ENCODE assay signal across 16 cellular contexts in the genomic region with DNA sequence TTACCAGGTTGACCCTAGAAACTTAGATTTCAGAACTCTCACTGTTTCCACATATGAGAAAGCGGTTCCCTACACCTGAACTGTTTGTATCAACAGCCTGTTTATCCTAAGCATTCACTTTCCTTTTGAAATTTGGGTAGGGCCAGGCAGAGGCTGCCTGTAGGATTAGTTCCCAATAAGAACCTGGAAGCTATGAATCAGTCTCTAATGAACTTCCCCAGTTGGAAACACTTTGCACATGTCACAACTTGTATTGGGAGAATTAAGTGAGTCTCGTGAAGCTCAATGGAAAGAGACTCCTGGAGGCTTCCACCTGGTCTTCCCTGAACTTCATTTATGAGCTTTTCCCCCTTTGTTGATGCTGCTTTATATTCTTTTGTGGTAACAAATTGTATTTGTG.
DNase-seq lines count a peak whose midpoint lies in the region; ATAC-seq and TF ChIP-seq lines count a peak whose summit lies in the region.
"Had no signal": no experiment of that assay in that cellular context is flagged by ENCODE, and none has a peak within 500 bp of the region (broad histone marks: within the 10 kb centered on the region; RNA-seq: fewer than 3 reads in every experiment).

No MANE protein-coding gene starts in this region.

- H3K9me3 Mint-ChIP-seq in activated CD8-positive, alpha-beta memory T cell treated with anti-CD3 and anti-CD28 coated beads, Interleukin-2, amount 10 ng/mL, durations not matched to agents 7 days and 5 days (ENCODE audit: low read depth), result peaks cover 2% of the 10 kb centered on the region
- H3K9me3 Mint-ChIP-seq in H9, result peaks cover 12 to 17% of the 10 kb centered on the region in 2 experiments

- H2BK20ac ChIP-seq in H9 (ENCODE audit: low read depth, low read length, poor library complexity, severe bottlenecking), result no peak overlapping the region

- H3K23me2 ChIP-seq in H9 (ENCODE audit: insufficient read length, low read depth, low read length, poor library complexity, severe bottlenecking), result no peaks in the 10 kb centered on the region

- CTCF ChIA-PET in activated CD8-positive, alpha-beta memory T cell treated with anti-CD3 and anti-CD28 coated beads, Interleukin-2, amount 10 ng/mL, durations not matched to agents 7 days and 5 days (lab: Charles Lee), result no interaction called here
- CTCF ChIA-PET in mammary epithelial cell (lab: Charles Lee; ENCODE audit: low non-redundant PET), result no interaction called here

- H3K79me1 ChIP-seq in mesenchymal stem cell (replicated peaks; ENCODE audit: low read length, poor library complexity, severe bottlenecking), result no peaks in the 10 kb centered on the region
- no peaks in the 10 kb centered on the region for H3K79me1 ChIP-seq in H9 (ENCODE audit: insufficient read depth, low read depth, low read length, poor library complexity, severe bottlenecking)

- no TSS peak for BruUV-seq in mammary epithelial cell (replicated peaks; lab: Mats Ljungman, UMichigan)

- peak overlapping the region in 1 of 3 experiments; percentile 17 for H3K4me3 ChIP-seq in mammary epithelial cell (replicated peaks in 1 of 3; ENCODE audit: insufficient read depth in 1 of 3, low read depth in 2 of 3, low read length in 3 of 3)
- no peak overlapping the region for H3K4me3 ChIP-seq in mesenchymal stem cell (ENCODE audit: insufficient read depth in 1 of 2, low read depth in 1 of 2, low read length in 2 of 2)
- no peak overlapping the region for H3K4me3 ChIP-seq in left ventricle myocardium inferior
- H3K4me3 ChIP-seq: BLaER1 treated with 17β-estradiol and CSF1 and Interleukin-3, amounts not matched to agents 10 nM and 100 nM had no signal

- WGBS in mammary epithelial cell (ENCODE audit: low coverage, missing lambda C conversion rate), result 46% methylated on average over 2 of the region's 2 CpGs
- WGBS in mesenchymal stem cell, result 61% methylated on average over 1 of the region's 2 CpGs
- no CpG with 5 or more reads among the region's 2 CpGs for WGBS in H9 (ENCODE audit: extremely low coverage, insufficient read length, low lambda C conversion rate)

- H2AFZ ChIP-seq in mammary epithelial cell (ENCODE audit: low read depth, low read length), result peak overlapping the region; percentile 72
- no peak overlapping the region for H2AFZ ChIP-seq in mesenchymal stem cell (ENCODE audit: low read depth, low read length)
- no peak overlapping the region for H2AFZ ChIP-seq in H9 (ENCODE audit: low read length)

- DNase-seq in activated CD8-positive, alpha-beta memory T cell treated with anti-CD3 and anti-CD28 coated beads, Interleukin-2, amount 10 ng/mL, durations not matched to agents 7 days and 5 days, result peak; percentile 11
- DNase-seq in activated CD8-positive, alpha-beta memory T cell treated with anti-CD3 and anti-CD28 coated beads, Interleukin-2, amount 50 U/mL, for 4 hours, result no peak
- DNase-seq in mammary epithelial cell (peak; percentile 85), epithelial cell of prostate (ENCODE audit: low read depth, low spot score) (peak; percentile 60), mesenchymal stem cell (no peak), H9 (no peak), left ventricle myocardium inferior (no peak), erythroblast (lab: John Stamatoyannopoulos, UW) (no peak)
- DNase-seq: 8988T; AML-193; CD4-positive, CD25-positive, alpha-beta regulatory T cell; GOT3; HCEC 1CT; HFFc6 had no signal

- H2BK120ac ChIP-seq in mesenchymal stem cell (ENCODE audit: low read depth, low read length) (no peak overlapping the region), H9 (ENCODE audit: low read depth, low read length, poor library complexity, severe bottlenecking) (no peak overlapping the region)

- no peak overlapping the region for H4K5ac ChIP-seq in H9 (ENCODE audit: insufficient read length, low read depth, low read length)

- ATAC-seq in activated CD8-positive, alpha-beta memory T cell treated with anti-CD3 and anti-CD28 coated beads, Interleukin-2, amount 10 ng/mL, durations not matched to agents 7 days and 5 days, result no peak

- peaks cover 3% of the 10 kb centered on the region for H3K27me3 Mint-ChIP-seq in activated CD8-positive, alpha-beta memory T cell treated with anti-CD3 and anti-CD28 coated beads, Interleukin-2, amount 10 ng/mL, durations not matched to agents 7 days and 5 days
- no peaks in the 10 kb centered on the region; the same call in 1 of the 2 replicates for H3K27me3 Mint-ChIP-seq in H9 (ENCODE audit: low read depth)
- H3K27me3 Mint-ChIP-seq: CD4-positive, CD25-positive, alpha-beta regulatory T cell had no signal

- H3K9ac ChIP-seq in mammary epithelial cell (ENCODE audit: insufficient read depth, low read length) (peak overlapping the region; percentile 5), mesenchymal stem cell (ENCODE audit: low read length) (peak overlapping the region; percentile 82), H9 (ENCODE audit: extremely low read depth, insufficient read length, low read length) (no peak overlapping the region)
- H3K9ac ChIP-seq: BLaER1 treated with 17β-estradiol and CSF1 and Interleukin-3, amounts not matched to agents 10 nM and 100 nM had no signal

- intact Hi-C loops in mammary epithelial cell (cut with micrococcal nuclease), result loop anchor here (10.0 kb wide), 1 partner anchor 250 kb away; no protein-coding TSS in a partner anchor
- intact Hi-C loops in left ventricle myocardium inferior (cut with micrococcal nuclease), result no loop called here

- TF ChIP-seq POLR2A in erythroblast (IDR thresholded peaks at IDR 0.05; ENCODE audit: low read length), result no peak

- no peaks in the 10 kb centered on the region for H3K79me2 ChIP-seq in mammary epithelial cell (ENCODE audit: insufficient read depth, low read length)
- no peaks in the 10 kb centered on the region for H3K79me2 ChIP-seq in H9 (ENCODE audit: insufficient read depth, low read length)

- H4K91ac ChIP-seq in mesenchymal stem cell (ENCODE audit: low read length) (no peak overlapping the region), H9 (ENCODE audit: insufficient read length, low read depth, low read length) (no peak overlapping the region)

- in situ Hi-C loops in mammary epithelial cell (cut with MboI; ENCODE audit: low sequenced_read_pairs in 2 of 2), result no loop called here

- H3K27ac Mint-ChIP-seq in activated CD8-positive, alpha-beta memory T cell treated with anti-CD3 and anti-CD28 coated beads, Interleukin-2, amount 10 ng/mL, durations not matched to agents 7 days and 5 days, result no peak overlapping the region
- H3K27ac Mint-ChIP-seq in H9, result no peak overlapping the region
- H3K27ac Mint-ChIP-seq: CD4-positive, CD25-positive, alpha-beta regulatory T cell; HFFc6 had no signal

- H3K36me3 Mint-ChIP-seq in activated CD8-positive, alpha-beta memory T cell treated with anti-CD3 and anti-CD28 coated beads, Interleukin-2, amount 10 ng/mL, durations not matched to agents 7 days and 5 days, result no peaks in the 10 kb centered on the region
- peaks cover 4 to 7% (median 6%) of the 10 kb centered on the region in 3 experiments; a peak in 4 of 7 replicates for H3K36me3 Mint-ChIP-seq in H9 (ENCODE audit: insufficient read depth in 1 of 3, low read depth in 3 of 3)
- H3K36me3 Mint-ChIP-seq: CD4-positive, CD25-positive, alpha-beta regulatory T cell had no signal

- no peak overlapping the region for H3K4me3 Mint-ChIP-seq in activated CD8-positive, alpha-beta memory T cell treated with anti-CD3 and anti-CD28 coated beads, Interleukin-2, amount 10 ng/mL, durations not matched to agents 7 days and 5 days
- H3K4me3 Mint-ChIP-seq in H9, result no peak overlapping the region
- H3K4me3 Mint-ChIP-seq: CD4-positive, CD25-positive, alpha-beta regulatory T cell; HFFc6 had no signal

- H3K9me3 ChIP-seq in mammary epithelial cell (replicated peaks; ENCODE audit: insufficient read depth, low read length) (peaks cover 6% of the 10 kb centered on the region), mesenchymal stem cell (ENCODE audit: control insufficient read depth, low read length) (peaks cover 3% of the 10 kb centered on the region), H9 (ENCODE audit: control insufficient read depth, low read depth, low read length) (no peaks in the 10 kb centered on the region), left ventricle myocardium inferior (replicated peaks) (peaks cover 7% of the 10 kb centered on the region)

- TF ChIP-seq CTCF in mammary epithelial cell (conservative IDR thresholded peaks at IDR 0.05 in 1 of 2, IDR thresholded peaks at IDR 0.05 in 1 of 2; ENCODE audit: extremely low read depth in 1 of 2, insufficient read depth in 1 of 2, low read depth in 1 of 2, low read length in 2 of 2), result no peak
- no peak for TF ChIP-seq CTCF in H9 (conservative IDR thresholded peaks at IDR 0.05)
- TF ChIP-seq CTCF in left ventricle myocardium inferior (IDR thresholded peaks at IDR 0.05; ENCODE audit: borderline replicate concordance), result no peak

- H3K4ac ChIP-seq in mesenchymal stem cell (ENCODE audit: low read depth in 1 of 2, low read length in 2 of 2) (no peak overlapping the region), H9 (ENCODE audit: low read depth, low read length) (no peak overlapping the region)

- H3K4me1 ChIP-seq in mammary epithelial cell (ENCODE audit: insufficient read depth, low read length) (peaks cover 27% of the 10 kb centered on the region), mesenchymal stem cell (ENCODE audit: control insufficient read depth, insufficient read depth, low read depth, low read length) (no peaks in the 10 kb centered on the region), H9 (ENCODE audit: insufficient read depth, low read length) (no peaks in the 10 kb centered on the region; the same call in 1 of the 2 replicates), left ventricle myocardium inferior (peaks cover 6% of the 10 kb centered on the region)

- no peak overlapping the region for H4K8ac ChIP-seq in mesenchymal stem cell (ENCODE audit: low read length)
- no peak overlapping the region for H4K8ac ChIP-seq in H9 (replicated peaks; ENCODE audit: insufficient read length, low read depth, low read length)

- H2BK5ac ChIP-seq in mesenchymal stem cell (ENCODE audit: low read depth, low read length, poor library complexity, severe bottlenecking) (no peak overlapping the region), H9 (ENCODE audit: insufficient read length, low read length) (no peak overlapping the region)

- no peaks in the 10 kb centered on the region for H4K20me1 ChIP-seq in mammary epithelial cell (ENCODE audit: insufficient read depth, low read length)
- H4K20me1 ChIP-seq in H9 (ENCODE audit: control insufficient read depth, insufficient read depth, insufficient read length), result no peaks in the 10 kb centered on the region
- H4K20me1 ChIP-seq: BLaER1 treated with 17β-estradiol and CSF1 and Interleukin-3, amounts not matched to agents 10 nM and 100 nM had no signal

- H2AK5ac ChIP-seq in mesenchymal stem cell (ENCODE audit: low read length, severe bottlenecking) (no peak overlapping the region), H9 (ENCODE audit: insufficient read length, low read length) (no peak overlapping the region)

- H3K14ac ChIP-seq in mesenchymal stem cell (ENCODE audit: low read length in 2 of 2) (no peak overlapping the region), H9 (ENCODE audit: insufficient read depth, low read length) (no peak overlapping the region)

- no peaks in the 10 kb centered on the region for H3K4me1 Mint-ChIP-seq in activated CD8-positive, alpha-beta memory T cell treated with anti-CD3 and anti-CD28 coated beads, Interleukin-2, amount 10 ng/mL, durations not matched to agents 7 days and 5 days
- H3K4me1 Mint-ChIP-seq in H9, result peaks cover 12% of the 10 kb centered on the region in 2 experiments; a peak in 3 of 4 replicates
- H3K4me1 Mint-ChIP-seq: CD4-positive, CD25-positive, alpha-beta regulatory T cell had no signal

- no peak overlapping the region for H3K56ac ChIP-seq in H9 (ENCODE audit: insufficient read length, low read depth, low read length)

- H3T11ph ChIP-seq in H9 (ENCODE audit: low read length), result no peak overlapping the region

- dilution Hi-C loops in mammary epithelial cell (cut with HindIII; ENCODE audit: low sequenced_read_pairs), result no loop called here

- H3K4me2 ChIP-seq in mammary epithelial cell (ENCODE audit: insufficient read depth, low read depth, low read length) (peak overlapping the region; percentile 81), mesenchymal stem cell (ENCODE audit: low read length, poor library complexity, severe bottlenecking) (no peak overlapping the region), H9 (ENCODE audit: insufficient read depth, insufficient read length, low read length) (no peak overlapping the region)
- H3K4me2 ChIP-seq: BLaER1 treated with 17β-estradiol and CSF1 and Interleukin-3, amounts not matched to agents 10 nM and 100 nM had no signal

- H3K23ac ChIP-seq in mesenchymal stem cell (ENCODE audit: low read length in 2 of 2) (no peak overlapping the region), H9 (ENCODE audit: insufficient read length, low read depth, low read length) (no peak overlapping the region)

- H3K36me3 ChIP-seq in mammary epithelial cell (ENCODE audit: insufficient read depth, low read length) (no peaks in the 10 kb centered on the region), mesenchymal stem cell (ENCODE audit: control insufficient read depth in 1 of 2, insufficient read depth in 2 of 2, low read depth in 1 of 2, low read length in 2 of 2) (no peaks in the 10 kb centered on the region), left ventricle myocardium inferior (no peaks in the 10 kb centered on the region)
- H3K36me3 ChIP-seq: BLaER1 treated with 17β-estradiol and CSF1 and Interleukin-3, amounts not matched to agents 10 nM and 100 nM had no signal

- H3K18ac ChIP-seq in mesenchymal stem cell (ENCODE audit: low read depth in 1 of 2, low read length in 2 of 2) (no peak overlapping the region), H9 (ENCODE audit: insufficient read length, low read depth, low read length) (no peak overlapping the region)

- H3K27me3 ChIP-seq in mammary epithelial cell (ENCODE audit: insufficient read depth, low read length) (no peaks in the 10 kb centered on the region), mesenchymal stem cell (ENCODE audit: control insufficient read depth in 1 of 2, insufficient read depth in 1 of 2, low read length in 2 of 2) (no peaks in the 10 kb centered on the region), H9 (ENCODE audit: insufficient read depth, low read length) (no peaks in the 10 kb centered on the region), left ventricle myocardium inferior (ENCODE audit: low read depth) (no peaks in the 10 kb centered on the region)
- H3K27me3 ChIP-seq: BLaER1 treated with 17β-estradiol and CSF1 and Interleukin-3, amounts not matched to agents 10 nM and 100 nM had no signal

- H2BK12ac ChIP-seq in mesenchymal stem cell (ENCODE audit: low read length in 2 of 2) (no peak overlapping the region), H9 (ENCODE audit: insufficient read length, low read depth, low read length) (no peak overlapping the region)

- H2BK15ac ChIP-seq in mesenchymal stem cell (ENCODE audit: low read depth, poor library complexity, severe bottlenecking) (no peak overlapping the region), H9 (ENCODE audit: low read depth, low read length) (no peak overlapping the region)

- peak overlapping the region; percentile 62 for H3K27ac ChIP-seq in mammary epithelial cell (ENCODE audit: insufficient read depth, low read depth, low read length)
- peak overlapping the region; percentile 22 for H3K27ac ChIP-seq in epithelial cell of prostate
- no peak overlapping the region for H3K27ac ChIP-seq in mesenchymal stem cell (ENCODE audit: low read length, poor library complexity, severe bottlenecking)
- H3K27ac ChIP-seq in H9 (ENCODE audit: insufficient read length, low read depth, low read length), result no peak overlapping the region
- no peak overlapping the region for H3K27ac ChIP-seq in left ventricle myocardium inferior (replicated peaks)
- H3K27ac ChIP-seq: BLaER1 treated with 17β-estradiol and CSF1 and Interleukin-3, amounts not matched to agents 10 nM and 100 nM; HL-60 had no signal

Comparison
In these comparisons a context has a peak if more than half of its experiments do, and no peak if none do; other contexts are left out.
1. DNase-seq: peak in activated CD8-positive, alpha-beta memory T cell treated with anti-CD3 and anti-CD28 coated beads, Interleukin-2, amount 10 ng/mL, durations not matched to agents 7 days and 5 days (single experiment), mammary epithelial cell (single experiment) and epithelial cell of prostate (single experiment); none in activated CD8-positive, alpha-beta memory T cell treated with anti-CD3 and anti-CD28 coated beads, Interleukin-2, amount 50 U/mL, for 4 hours (single experiment), mesenchymal stem cell (single experiment), H9 (single experiment), left ventricle myocardium inferior (single experiment) and erythroblast (0 of 2).
2. H3K27ac ChIP-seq: peak in mammary epithelial cell (single experiment) and epithelial cell of prostate (single experiment); none in mesenchymal stem cell (single experiment), H9 (single experiment) and left ventricle myocardium inferior (single experiment).